In the genomic region with DNA sequence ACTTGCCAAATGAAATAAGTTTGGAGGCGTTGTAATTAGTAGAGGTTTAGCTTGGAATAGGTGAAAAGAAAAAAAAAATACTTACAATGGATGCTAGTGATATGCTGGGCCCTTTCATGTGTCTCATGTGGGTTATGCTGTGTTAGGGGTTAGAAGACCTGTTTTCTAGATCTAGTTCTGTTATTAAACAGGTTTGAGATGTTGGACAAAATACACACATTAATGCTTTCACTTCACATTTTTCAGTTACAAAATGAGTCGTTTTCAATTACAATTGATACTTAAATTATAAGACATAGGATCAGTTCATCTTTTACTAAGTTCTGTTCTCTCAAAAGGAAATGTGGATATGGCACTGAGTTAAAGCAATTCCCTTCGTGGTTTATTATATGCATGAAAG, we compare ENCODE assay signal across 1 cellular context.
TF ChIP-seq lines count a peak whose summit lies in the region.

No MANE protein-coding gene starts in this region.

TF ChIP-seq in GM12878, 131 proteins besides CTCF, POLR2A, EP300 and RAD21 (continued from another document):
- TF ChIP-seq, protein P1, sequence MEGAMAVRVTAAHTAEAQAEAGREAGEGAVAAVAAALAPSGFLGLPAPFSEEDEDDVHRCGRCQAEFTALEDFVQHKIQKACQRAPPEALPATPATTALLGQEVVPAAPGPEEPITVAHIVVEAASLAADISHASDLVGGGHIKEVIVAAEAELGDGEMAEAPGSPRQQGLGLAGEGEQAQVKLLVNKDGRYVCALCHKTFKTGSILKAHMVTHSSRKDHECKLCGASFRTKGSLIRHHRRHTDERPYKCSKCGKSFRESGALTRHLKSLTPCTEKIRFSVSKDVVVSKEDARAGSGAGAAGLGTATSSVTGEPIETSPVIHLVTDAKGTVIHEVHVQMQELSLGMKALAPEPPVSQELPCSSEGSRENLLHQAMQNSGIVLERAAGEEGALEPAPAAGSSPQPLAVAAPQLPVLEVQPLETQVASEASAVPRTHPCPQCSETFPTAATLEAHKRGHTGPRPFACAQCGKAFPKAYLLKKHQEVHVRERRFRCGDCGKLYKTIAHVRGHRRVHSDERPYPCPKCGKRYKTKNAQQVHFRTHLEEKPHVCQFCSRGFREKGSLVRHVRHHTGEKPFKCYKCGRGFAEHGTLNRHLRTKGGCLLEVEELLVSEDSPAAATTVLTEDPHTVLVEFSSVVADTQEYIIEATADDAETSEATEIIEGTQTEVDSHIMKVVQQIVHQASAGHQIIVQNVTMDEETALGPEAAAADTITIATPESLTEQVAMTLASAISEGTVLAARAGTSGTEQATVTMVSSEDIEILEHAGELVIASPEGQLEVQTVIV (IDR thresholded peaks at IDR 0.05; ENCODE audit: borderline replicate concordance, partially characterized antibody): no peak
- peak; percentile 73 for TF ChIP-seq JUNB (IDR thresholded peaks at IDR 0.05)
- no peak for TF ChIP-seq ZNF622 (IDR thresholded peaks at IDR 0.05)
- TF ChIP-seq, protein P2, sequence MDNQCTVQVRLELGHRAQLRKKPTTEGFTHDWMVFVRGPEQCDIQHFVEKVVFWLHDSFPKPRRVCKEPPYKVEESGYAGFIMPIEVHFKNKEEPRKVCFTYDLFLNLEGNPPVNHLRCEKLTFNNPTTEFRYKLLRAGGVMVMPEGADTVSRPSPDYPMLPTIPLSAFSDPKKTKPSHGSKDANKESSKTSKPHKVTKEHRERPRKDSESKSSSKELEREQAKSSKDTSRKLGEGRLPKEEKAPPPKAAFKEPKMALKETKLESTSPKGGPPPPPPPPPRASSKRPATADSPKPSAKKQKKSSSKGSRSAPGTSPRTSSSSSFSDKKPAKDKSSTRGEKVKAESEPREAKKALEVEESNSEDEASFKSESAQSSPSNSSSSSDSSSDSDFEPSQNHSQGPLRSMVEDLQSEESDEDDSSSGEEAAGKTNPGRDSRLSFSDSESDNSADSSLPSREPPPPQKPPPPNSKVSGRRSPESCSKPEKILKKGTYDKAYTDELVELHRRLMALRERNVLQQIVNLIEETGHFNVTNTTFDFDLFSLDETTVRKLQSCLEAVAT (IDR thresholded peaks at IDR 0.05): no peak
- TF ChIP-seq, protein P3, sequence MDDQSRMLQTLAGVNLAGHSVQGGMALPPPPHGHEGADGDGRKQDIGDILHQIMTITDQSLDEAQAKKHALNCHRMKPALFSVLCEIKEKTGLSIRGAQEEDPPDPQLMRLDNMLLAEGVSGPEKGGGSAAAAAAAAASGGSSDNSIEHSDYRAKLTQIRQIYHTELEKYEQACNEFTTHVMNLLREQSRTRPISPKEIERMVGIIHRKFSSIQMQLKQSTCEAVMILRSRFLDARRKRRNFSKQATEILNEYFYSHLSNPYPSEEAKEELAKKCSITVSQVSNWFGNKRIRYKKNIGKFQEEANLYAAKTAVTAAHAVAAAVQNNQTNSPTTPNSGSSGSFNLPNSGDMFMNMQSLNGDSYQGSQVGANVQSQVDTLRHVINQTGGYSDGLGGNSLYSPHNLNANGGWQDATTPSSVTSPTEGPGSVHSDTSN (IDR thresholded peaks at IDR 0.05; ENCODE audit: insufficient replicate concordance, low read depth, low read length): no peak
- TF ChIP-seq, protein P4, sequence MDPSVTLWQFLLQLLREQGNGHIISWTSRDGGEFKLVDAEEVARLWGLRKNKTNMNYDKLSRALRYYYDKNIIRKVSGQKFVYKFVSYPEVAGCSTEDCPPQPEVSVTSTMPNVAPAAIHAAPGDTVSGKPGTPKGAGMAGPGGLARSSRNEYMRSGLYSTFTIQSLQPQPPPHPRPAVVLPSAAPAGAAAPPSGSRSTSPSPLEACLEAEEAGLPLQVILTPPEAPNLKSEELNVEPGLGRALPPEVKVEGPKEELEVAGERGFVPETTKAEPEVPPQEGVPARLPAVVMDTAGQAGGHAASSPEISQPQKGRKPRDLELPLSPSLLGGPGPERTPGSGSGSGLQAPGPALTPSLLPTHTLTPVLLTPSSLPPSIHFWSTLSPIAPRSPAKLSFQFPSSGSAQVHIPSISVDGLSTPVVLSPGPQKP (IDR thresholded peaks at IDR 0.05; ENCODE audit: low read depth, low read length): no peak
- peak; percentile 58 for TF ChIP-seq BCL11A (IDR thresholded peaks at IDR 0.05; ENCODE audit: low read depth, low read length)
- no peak for TF ChIP-seq TCF12 (IDR thresholded peaks at IDR 0.05; ENCODE audit: low read depth, low read length)
- no peak for TF ChIP-seq ZSCAN29 (IDR thresholded peaks at IDR 0.05)
- TF ChIP-seq RUNX3 (IDR thresholded peaks at IDR 0.05; ENCODE audit: low read length): 0 out of 2 replicates have a peak, but pooled peaks have one; percentile 35
- no peak for TF ChIP-seq ZBED1 (IDR thresholded peaks at IDR 0.05; ENCODE audit: borderline replicate concordance)
- TF ChIP-seq HCFC1 (IDR thresholded peaks at IDR 0.05; ENCODE audit: low read length): no peak
- no peak for TF ChIP-seq TCF7 (IDR thresholded peaks at IDR 0.05; ENCODE audit: borderline replicate concordance)
- TF ChIP-seq, protein P5, sequence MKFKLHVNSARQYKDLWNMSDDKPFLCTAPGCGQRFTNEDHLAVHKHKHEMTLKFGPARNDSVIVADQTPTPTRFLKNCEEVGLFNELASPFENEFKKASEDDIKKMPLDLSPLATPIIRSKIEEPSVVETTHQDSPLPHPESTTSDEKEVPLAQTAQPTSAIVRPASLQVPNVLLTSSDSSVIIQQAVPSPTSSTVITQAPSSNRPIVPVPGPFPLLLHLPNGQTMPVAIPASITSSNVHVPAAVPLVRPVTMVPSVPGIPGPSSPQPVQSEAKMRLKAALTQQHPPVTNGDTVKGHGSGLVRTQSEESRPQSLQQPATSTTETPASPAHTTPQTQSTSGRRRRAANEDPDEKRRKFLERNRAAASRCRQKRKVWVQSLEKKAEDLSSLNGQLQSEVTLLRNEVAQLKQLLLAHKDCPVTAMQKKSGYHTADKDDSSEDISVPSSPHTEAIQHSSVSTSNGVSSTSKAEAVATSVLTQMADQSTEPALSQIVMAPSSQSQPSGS (IDR thresholded peaks at IDR 0.05; ENCODE audit: low read length): peak; percentile 33
- TF ChIP-seq IKZF1 (conservative IDR thresholded peaks at IDR 0.05): no peak
- TF ChIP-seq NR2C2 (IDR thresholded peaks at IDR 0.05; ENCODE audit: borderline replicate concordance, control insufficient read depth, insufficient read length, low read depth): no peak
- no peak for TF ChIP-seq GABPA (IDR thresholded peaks at IDR 0.05; ENCODE audit: low read depth)
- TF ChIP-seq RCOR1 (conservative IDR thresholded peaks at IDR 0.05; ENCODE audit: low read depth, low read length): no peak
- peak; percentile 72 for TF ChIP-seq NFIC (IDR thresholded peaks at IDR 0.05; ENCODE audit: low read depth, low read length)
- TF ChIP-seq, protein P6, sequence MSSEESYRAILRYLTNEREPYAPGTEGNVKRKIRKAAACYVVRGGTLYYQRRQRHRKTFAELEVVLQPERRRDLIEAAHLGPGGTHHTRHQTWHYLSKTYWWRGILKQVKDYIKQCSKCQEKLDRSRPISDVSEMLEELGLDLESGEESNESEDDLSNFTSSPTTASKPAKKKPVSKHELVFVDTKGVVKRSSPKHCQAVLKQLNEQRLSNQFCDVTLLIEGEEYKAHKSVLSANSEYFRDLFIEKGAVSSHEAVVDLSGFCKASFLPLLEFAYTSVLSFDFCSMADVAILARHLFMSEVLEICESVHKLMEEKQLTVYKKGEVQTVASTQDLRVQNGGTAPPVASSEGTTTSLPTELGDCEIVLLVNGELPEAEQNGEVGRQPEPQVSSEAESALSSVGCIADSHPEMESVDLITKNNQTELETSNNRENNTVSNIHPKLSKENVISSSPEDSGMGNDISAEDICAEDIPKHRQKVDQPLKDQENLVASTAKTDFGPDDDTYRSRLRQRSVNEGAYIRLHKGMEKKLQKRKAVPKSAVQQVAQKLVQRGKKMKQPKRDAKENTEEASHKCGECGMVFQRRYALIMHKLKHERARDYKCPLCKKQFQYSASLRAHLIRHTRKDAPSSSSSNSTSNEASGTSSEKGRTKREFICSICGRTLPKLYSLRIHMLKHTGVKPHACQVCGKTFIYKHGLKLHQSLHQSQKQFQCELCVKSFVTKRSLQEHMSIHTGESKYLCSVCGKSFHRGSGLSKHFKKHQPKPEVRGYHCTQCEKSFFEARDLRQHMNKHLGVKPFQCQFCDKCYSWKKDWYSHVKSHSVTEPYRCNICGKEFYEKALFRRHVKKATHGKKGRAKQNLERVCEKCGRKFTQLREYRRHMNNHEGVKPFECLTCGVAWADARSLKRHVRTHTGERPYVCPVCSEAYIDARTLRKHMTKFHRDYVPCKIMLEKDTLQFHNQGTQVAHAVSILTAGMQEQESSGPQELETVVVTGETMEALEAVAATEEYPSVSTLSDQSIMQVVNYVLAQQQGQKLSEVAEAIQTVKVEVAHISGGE (CRISPR knock-in tag; IDR thresholded peaks at IDR 0.05): no peak
- TF ChIP-seq ETV6 (conservative IDR thresholded peaks at IDR 0.05 in 1 of 2, IDR thresholded peaks at IDR 0.05 in 1 of 2; ENCODE audit: borderline replicate concordance in 1 of 2, low read depth in 1 of 2): no peak
- TF ChIP-seq CBX3 (IDR thresholded peaks at IDR 0.05; ENCODE audit: borderline replicate concordance, low read depth): no peak
- no peak for TF ChIP-seq TARDBP (IDR thresholded peaks at IDR 0.05; ENCODE audit: borderline replicate concordance)
- TF ChIP-seq, protein P7, sequence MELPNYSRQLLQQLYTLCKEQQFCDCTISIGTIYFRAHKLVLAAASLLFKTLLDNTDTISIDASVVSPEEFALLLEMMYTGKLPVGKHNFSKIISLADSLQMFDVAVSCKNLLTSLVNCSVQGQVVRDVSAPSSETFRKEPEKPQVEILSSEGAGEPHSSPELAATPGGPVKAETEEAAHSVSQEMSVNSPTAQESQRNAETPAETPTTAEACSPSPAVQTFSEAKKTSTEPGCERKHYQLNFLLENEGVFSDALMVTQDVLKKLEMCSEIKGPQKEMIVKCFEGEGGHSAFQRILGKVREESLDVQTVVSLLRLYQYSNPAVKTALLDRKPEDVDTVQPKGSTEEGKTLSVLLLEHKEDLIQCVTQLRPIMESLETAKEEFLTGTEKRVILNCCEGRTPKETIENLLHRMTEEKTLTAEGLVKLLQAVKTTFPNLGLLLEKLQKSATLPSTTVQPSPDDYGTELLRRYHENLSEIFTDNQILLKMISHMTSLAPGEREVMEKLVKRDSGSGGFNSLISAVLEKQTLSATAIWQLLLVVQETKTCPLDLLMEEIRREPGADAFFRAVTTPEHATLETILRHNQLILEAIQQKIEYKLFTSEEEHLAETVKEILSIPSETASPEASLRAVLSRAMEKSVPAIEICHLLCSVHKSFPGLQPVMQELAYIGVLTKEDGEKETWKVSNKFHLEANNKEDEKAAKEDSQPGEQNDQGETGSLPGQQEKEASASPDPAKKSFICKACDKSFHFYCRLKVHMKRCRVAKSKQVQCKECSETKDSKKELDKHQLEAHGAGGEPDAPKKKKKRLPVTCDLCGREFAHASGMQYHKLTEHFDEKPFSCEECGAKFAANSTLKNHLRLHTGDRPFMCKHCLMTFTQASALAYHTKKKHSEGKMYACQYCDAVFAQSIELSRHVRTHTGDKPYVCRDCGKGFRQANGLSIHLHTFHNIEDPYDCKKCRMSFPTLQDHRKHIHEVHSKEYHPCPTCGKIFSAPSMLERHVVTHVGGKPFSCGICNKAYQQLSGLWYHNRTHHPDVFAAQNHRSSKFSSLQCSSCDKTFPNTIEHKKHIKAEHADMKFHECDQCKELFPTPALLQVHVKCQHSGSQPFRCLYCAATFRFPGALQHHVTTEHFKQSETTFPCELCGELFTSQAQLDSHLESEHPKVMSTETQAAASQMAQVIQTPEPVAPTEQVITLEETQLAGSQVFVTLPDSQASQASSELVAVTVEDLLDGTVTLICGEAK (IDR thresholded peaks at IDR 0.05; ENCODE audit: borderline replicate concordance): no peak
- no peak for TF ChIP-seq ZNF274 (IDR thresholded peaks at IDR 0.05; ENCODE audit: insufficient read depth, insufficient read length)
- peak; percentile 48; the same call in 1 of the 2 replicates for TF ChIP-seq MTA2 (IDR thresholded peaks at IDR 0.05; ENCODE audit: low read depth)
- no peak for TF ChIP-seq SP1 (IDR thresholded peaks at IDR 0.05; ENCODE audit: low read depth, low read length)
TF ChIP-seq in GM12878: peak in this region for 7.
